ENCODE assay signal across 9 cellular contexts in genomic region chr22:38467438-38467903, GRCh38. TPM values are rescaled to one million over a fixed set of nuclear protein-coding genes. Genes with fewer than 3 reads are reported as not detected.
DNase-seq lines count a peak whose midpoint lies in the region; ATAC-seq and TF ChIP-seq lines count a peak whose summit lies in the region.
"Had no signal": no experiment of that assay in that cellular context is flagged by ENCODE, and none has a peak within 500 bp of the region (broad histone marks: within the 10 kb centered on the region; RNA-seq: fewer than 3 reads in every experiment).

No MANE protein-coding gene starts in this region.

- H3K36me3 ChIP-seq in transverse colon, result no peaks in the 10 kb centered on the region

- H3K27ac ChIP-seq in transverse colon, result peak overlapping the region in 3 of 4 donors; percentile 45 to 66 (median 62)

- peaks cover 41% of the 10 kb centered on the region for H3K27me3 ChIP-seq in transverse colon

- no peak for DNase-seq in activated CD8-positive, alpha-beta memory T cell treated with anti-CD3 and anti-CD28 coated beads, Interleukin-2, amount 10 ng/mL, durations not matched to agents 7 days and 5 days
- no peak for DNase-seq in activated CD8-positive, alpha-beta memory T cell treated with anti-CD3 and anti-CD28 coated beads, Interleukin-2, amount 50 U/mL, for 4 hours
- DNase-seq in central memory CD8-positive, alpha-beta T cell (ENCODE audit: low spot score in 2 of 2), result no peak
- DNase-seq in memory B cell (ENCODE audit: low spot score in 2 of 2) (no peak), transverse colon (peak; percentile 56), HT-29 (ENCODE audit: low spot score) (no peak), NCI-H526 (lab: John Stamatoyannopoulos, UW) (no peak)

- peak overlapping the region; percentile 33 to 60 (median 49) for H3K4me3 ChIP-seq in transverse colon

- peaks cover 0 to 18% (median 14%) of the 10 kb centered on the region in 4 donors for H3K4me1 ChIP-seq in transverse colon

- H3K9me3 ChIP-seq in transverse colon, result no peaks in the 10 kb centered on the region

- no peak overlapping the region for H3K27ac Mint-ChIP-seq in activated CD8-positive, alpha-beta memory T cell treated with anti-CD3 and anti-CD28 coated beads, Interleukin-2, amount 10 ng/mL, durations not matched to agents 7 days and 5 days
- no peak overlapping the region for H3K27ac Mint-ChIP-seq in central memory CD8-positive, alpha-beta T cell (ENCODE audit: low read depth)
- no peak overlapping the region for H3K27ac Mint-ChIP-seq in memory B cell

- H3K36me3 Mint-ChIP-seq in activated CD8-positive, alpha-beta memory T cell treated with anti-CD3 and anti-CD28 coated beads, Interleukin-2, amount 10 ng/mL, durations not matched to agents 7 days and 5 days, result no peaks in the 10 kb centered on the region
- H3K36me3 Mint-ChIP-seq in central memory CD8-positive, alpha-beta T cell (ENCODE audit: insufficient read depth), result no peaks in the 10 kb centered on the region
- no peaks in the 10 kb centered on the region for H3K36me3 Mint-ChIP-seq in memory B cell

- WGBS in transverse colon (ENCODE audit: low coverage in 1 of 2), 2 donors, result 21% methylated on average over 17 of the region's 20 CpGs; no CpG with 5 or more reads in 1 of the 2 donors

- peak overlapping the region; percentile 55 for H3K4me3 Mint-ChIP-seq in activated CD8-positive, alpha-beta memory T cell treated with anti-CD3 and anti-CD28 coated beads, Interleukin-2, amount 10 ng/mL, durations not matched to agents 7 days and 5 days
- peak overlapping the region; percentile 68 for H3K4me3 Mint-ChIP-seq in central memory CD8-positive, alpha-beta T cell
- peak overlapping the region; percentile 79 for H3K4me3 Mint-ChIP-seq in memory B cell

- CTCF ChIA-PET in activated CD8-positive, alpha-beta memory T cell treated with anti-CD3 and anti-CD28 coated beads, Interleukin-2, amount 10 ng/mL, durations not matched to agents 7 days and 5 days (lab: Charles Lee), result no interaction called here

- in situ Hi-C loops in transverse colon (cut with MboI; ENCODE audit: low pct_ligation_motif_present in 1 of 4, low pct_unique_long_range_greater_than_20kb in 1 of 4, low sequenced_read_pairs in 3 of 4), result no loop called here

- intact Hi-C loops in transverse colon (cut with DNase I; ENCODE audit: low total_unique reads), result no loop called here

- H3K4me1 Mint-ChIP-seq in activated CD8-positive, alpha-beta memory T cell treated with anti-CD3 and anti-CD28 coated beads, Interleukin-2, amount 10 ng/mL, durations not matched to agents 7 days and 5 days, result peaks cover 7% of the 10 kb centered on the region
- H3K4me1 Mint-ChIP-seq in central memory CD8-positive, alpha-beta T cell, result peaks cover 8% of the 10 kb centered on the region
- peaks cover 9% of the 10 kb centered on the region for H3K4me1 Mint-ChIP-seq in memory B cell

- TF ChIP-seq EP300 in transverse colon (IDR thresholded peaks at IDR 0.05; ENCODE audit: low read depth), result no peak

- ATAC-seq in activated CD8-positive, alpha-beta memory T cell treated with anti-CD3 and anti-CD28 coated beads, Interleukin-2, amount 10 ng/mL, durations not matched to agents 7 days and 5 days, result no peak
- ATAC-seq in central memory CD8-positive, alpha-beta T cell (replicated peaks; ENCODE audit: extremely low read depth, poor library complexity, severe bottlenecking), result no peak
- ATAC-seq in memory B cell (ENCODE audit: low read depth) (peak; percentile 3), HG02840 (IDR thresholded peaks at IDR 0.05; ENCODE audit: low FRiP score, unreplicated experiment) (no peak)

- no peaks in the 10 kb centered on the region for H3K9me3 Mint-ChIP-seq in activated CD8-positive, alpha-beta memory T cell treated with anti-CD3 and anti-CD28 coated beads, Interleukin-2, amount 10 ng/mL, durations not matched to agents 7 days and 5 days (ENCODE audit: low read depth)
- no peaks in the 10 kb centered on the region for H3K9me3 Mint-ChIP-seq in central memory CD8-positive, alpha-beta T cell
- no peaks in the 10 kb centered on the region for H3K9me3 Mint-ChIP-seq in memory B cell

- H3K27me3 Mint-ChIP-seq in activated CD8-positive, alpha-beta memory T cell treated with anti-CD3 and anti-CD28 coated beads, Interleukin-2, amount 10 ng/mL, durations not matched to agents 7 days and 5 days, result peaks cover 50% of the 10 kb centered on the region
- peaks cover 59% of the 10 kb centered on the region for H3K27me3 Mint-ChIP-seq in central memory CD8-positive, alpha-beta T cell
- peaks cover 26% of the 10 kb centered on the region for H3K27me3 Mint-ChIP-seq in memory B cell

- no peak for TF ChIP-seq CTCF in transverse colon (IDR thresholded peaks at IDR 0.05)

- TF ChIP-seq POLR2A in transverse colon (IDR thresholded peaks at IDR 0.05), result no peak

RNA-seq across cellular contexts. Expression of gene KDELR3, which starts 0.4 kb away (rescaled TPM):
- 1 to 10 TPM in 1 of 2 experiments, under 1 TPM in 1; 0.23 to 1.2 TPM for total RNA-seq in activated CD8-positive, alpha-beta memory T cell treated with anti-CD3 and anti-CD28 coated beads, Interleukin-2, amount 10 ng/mL, durations not matched to agents 7 days and 5 days
- total RNA-seq in transverse colon, result 10 to 100 TPM in 1 of 4 donors, 1 to 10 TPM in 2, not detected in 1; 5.6 to 12.5 (median 8.7) TPM
- total RNA-seq in HT-29 (2014; rRNA removed; shearing (Covaris generic)), result 20.0 and 31.4 TPM in 2 replicates

RNA-seq across cellular contexts. Expression of gene KCNJ4, which starts 12.5 kb away (rescaled TPM):
- not detected for total RNA-seq in activated CD8-positive, alpha-beta memory T cell treated with anti-CD3 and anti-CD28 coated beads, Interleukin-2, amount 10 ng/mL, durations not matched to agents 7 days and 5 days
- not detected for total RNA-seq in transverse colon
- 0.08 TPM in 1 of 2 replicates, not detected in the other for total RNA-seq in HT-29 (2014; rRNA removed; shearing (Covaris generic))
- total RNA-seq: activated CD8-positive, alpha-beta memory T cell treated with anti-CD3 and anti-CD28 coated beads for 36 hours had no signal

RNA-seq across cellular contexts. Expression of gene DDX17, which starts 38.6 kb away (rescaled TPM):
- 100 to 1,000 TPM; 452 to 527 TPM for total RNA-seq in activated CD8-positive, alpha-beta memory T cell treated with anti-CD3 and anti-CD28 coated beads, Interleukin-2, amount 10 ng/mL, durations not matched to agents 7 days and 5 days
- total RNA-seq in transverse colon, result 1,000 to 10,000 TPM in 1 of 4 donors, 100 to 1,000 TPM in 3; 506 to 1,034 (median 728) TPM
- total RNA-seq in HT-29 (2014; rRNA removed; shearing (Covaris generic)), result 630 and 723 TPM in 2 replicates
